10 cellular contexts compared by ENCODE assay signal in genomic region chr1:51906306-51907078, GRCh38. TPM values are rescaled to one million over a fixed set of nuclear protein-coding genes. Genes with fewer than 3 reads are reported as not detected.
DNase-seq lines count a peak whose midpoint lies in the region; ATAC-seq and TF ChIP-seq lines count a peak whose summit lies in the region.
"Had no signal": no experiment of that assay in that cellular context is flagged by ENCODE, and none has a peak within 500 bp of the region (broad histone marks: within the 10 kb centered on the region; RNA-seq: fewer than 3 reads in every experiment).

No MANE protein-coding gene starts in this region.

- H3K27me3 ChIP-seq in BE2C (no peaks in the 10 kb centered on the region), IMR-90 (ENCODE audit: control insufficient read depth, insufficient read depth, low read length) (no peaks in the 10 kb centered on the region), adipocyte (replicated peaks; ENCODE audit: control insufficient read depth, insufficient read depth, low read length) (no peaks in the 10 kb centered on the region), right atrium auricular region (no peaks in the 10 kb centered on the region), trophoblast cell (ENCODE audit: insufficient read depth, low read length) (no peaks in the 10 kb centered on the region), ovary (peaks cover 3% of the 10 kb centered on the region)

- H2AK5ac ChIP-seq in IMR-90 (ENCODE audit: low read depth, low read length) (peak overlapping the region; percentile 87), trophoblast cell (ENCODE audit: low read length) (no peak overlapping the region)

- peak overlapping the region; percentile 64 for H2BK5ac ChIP-seq in IMR-90 (ENCODE audit: low read depth, low read length, poor library complexity, severe bottlenecking)
- H2BK5ac ChIP-seq in trophoblast cell (ENCODE audit: low read depth, low read length, poor library complexity), result no peak overlapping the region

- H4K12ac ChIP-seq in trophoblast cell (ENCODE audit: low read depth, low read length), result no peak overlapping the region

- no peaks in the 10 kb centered on the region for H3K79me1 ChIP-seq in IMR-90 (ENCODE audit: low read depth in 1 of 2, low read length in 2 of 2)
- no peaks in the 10 kb centered on the region for H3K79me1 ChIP-seq in trophoblast cell (ENCODE audit: low read length)

- WGBS in IMR-90 (ENCODE audit: extremely low coverage in 2 of 2, insufficient read length in 1 of 2), 2 experiments, result no CpG with 5 or more reads among the region's 4 CpGs
- WGBS in trophoblast cell (ENCODE audit: extremely low coverage, insufficient coverage, insufficient read length), result no CpG with 5 or more reads among the region's 4 CpGs
- WGBS in ovary, 3 donors, result 37 to 62% (median 45%) methylated on average over 4 of the region's 4 CpGs

- H3K36me3 ChIP-seq in BE2C, result no peaks in the 10 kb centered on the region
- peaks cover 3% of the 10 kb centered on the region; the same call in 1 of the 2 replicates for H3K36me3 ChIP-seq in IMR-90 (ENCODE audit: control insufficient read depth, insufficient read depth, low read length)
- no peaks in the 10 kb centered on the region for H3K36me3 ChIP-seq in adipocyte (ENCODE audit: control insufficient read depth, insufficient read depth, low read length, severe bottlenecking)
- no peaks in the 10 kb centered on the region for H3K36me3 ChIP-seq in right atrium auricular region
- no peaks in the 10 kb centered on the region for H3K36me3 ChIP-seq in trophoblast cell (ENCODE audit: control insufficient read depth in 1 of 2, insufficient read depth in 2 of 2, low read length in 2 of 2)
- H3K36me3 ChIP-seq in ovary, result no peaks in the 10 kb centered on the region
- H3K36me3 ChIP-seq: tibial nerve had no signal

- BruUV-seq in IMR-90 (replicated peaks; lab: Mats Ljungman, UMichigan), result no TSS peak

- no peak for TF ChIP-seq RAD21 in IMR-90 (IDR thresholded peaks at IDR 0.05; ENCODE audit: low read length)

- H3K4me3 ChIP-seq in BE2C (ENCODE audit: low read depth, low read length) (no peak overlapping the region), IMR-90 (ENCODE audit: insufficient read depth, low read depth, low read length) (no peak overlapping the region), adipocyte (ENCODE audit: low read length) (no peak overlapping the region), right atrium auricular region (no peak overlapping the region), trophoblast cell (ENCODE audit: low read depth, low read length) (no peak overlapping the region), ovary (no peak overlapping the region)
- H3K4me3 ChIP-seq: tibial nerve had no signal

- no peaks in the 10 kb centered on the region for H4K20me1 ChIP-seq in IMR-90 (ENCODE audit: insufficient read depth, low read length)

- DNase-seq in BE2C (peak; percentile 6), IMR-90 (peak; percentile 82), adipocyte (ENCODE audit: low read depth) (peak; percentile 67), inferior parietal cortex (ENCODE audit: extremely low spot score) (peak; percentile 59), right atrium auricular region (ENCODE audit: low spot score) (no peak), trophoblast cell (no peak), ovary (no peak)
- no peak for DNase-seq in NK-92 treated with Interleukin-12 subunit alpha and Interleukin-12 subunit beta, amount 100 ng/mL, for 24 hours (lab: John Stamatoyannopoulos, UW)
- DNase-seq: DMS79 had no signal

- CTCF ChIA-PET in IMR-90 (lab: Yijun Ruan, JAX), result interaction anchor here (0.6 to 1.7 kb wide), 4 partner anchors 9 to 390 kb away, joined by 3 to 7 read pairs (median 4); partner anchors contain the start of gene KTI12

- H2AK9ac ChIP-seq in IMR-90 (replicated peaks; ENCODE audit: low read depth, low read length, poor library complexity), result peak overlapping the region; percentile 10

- H3K27ac ChIP-seq in IMR-90 (ENCODE audit: insufficient read depth, low read length), result no peak overlapping the region
- H3K27ac ChIP-seq in right atrium auricular region, result no peak overlapping the region
- no peak overlapping the region for H3K27ac ChIP-seq in trophoblast cell (ENCODE audit: low read depth, low read length)
- no peak overlapping the region for H3K27ac ChIP-seq in ovary
- H3K27ac ChIP-seq: tibial nerve had no signal

- intact Hi-C loops in IMR-90 (cut with micrococcal nuclease), result loop anchor here (5.0 kb wide), 1 partner anchor 46 kb away; no protein-coding TSS in a partner anchor
- intact Hi-C loops in ovary (cut with DNase I), result loop anchor here in 1 of 4 donors (10.0 kb wide), 1 partner anchor 88 kb away; the partner anchor contains the start of gene RAB3B

- H3K4me1 ChIP-seq in BE2C (no peaks in the 10 kb centered on the region), IMR-90 (ENCODE audit: control insufficient read depth, insufficient read depth, low read length) (peaks cover 13% of the 10 kb centered on the region), adipocyte (ENCODE audit: control insufficient read depth, insufficient read depth, low read length) (peaks cover 2% of the 10 kb centered on the region), right atrium auricular region (no peaks in the 10 kb centered on the region), trophoblast cell (ENCODE audit: control insufficient read depth in 1 of 2, insufficient read depth in 2 of 2, low read length in 2 of 2) (no peaks in the 10 kb centered on the region), ovary (ENCODE audit: insufficient read depth) (no peaks in the 10 kb centered on the region)
- H3K4me1 ChIP-seq: tibial nerve had no signal

- H3K56ac ChIP-seq in IMR-90 (ENCODE audit: extremely low read depth, insufficient read depth, low read length), result no peak overlapping the region

- H3K23ac ChIP-seq in IMR-90 (ENCODE audit: low read depth, low read length) (peak overlapping the region; percentile 37), trophoblast cell (ENCODE audit: low read length) (no peak overlapping the region)

- TF ChIP-seq CTCF in BE2C (IDR thresholded peaks at IDR 0.05; ENCODE audit: low read depth, low read length) (no peak), IMR-90 (conservative IDR thresholded peaks at IDR 0.05; ENCODE audit: low read depth, low read length) (no peak), right atrium auricular region (IDR thresholded peaks at IDR 0.05) (no peak), ovary (IDR thresholded peaks at IDR 0.05) (no peak)

- H2AFZ ChIP-seq in IMR-90 (replicated peaks; ENCODE audit: low read length, poor library complexity), result no peak overlapping the region
- H2AFZ ChIP-seq in trophoblast cell (ENCODE audit: insufficient read depth, low read length, poor library complexity), result no peak overlapping the region

- H4K8ac ChIP-seq in IMR-90 (ENCODE audit: low read depth in 2 of 2, low read length in 2 of 2), result peak overlapping the region in 1 of 2 experiments; percentile 72; a peak in 2 of 4 replicates
- no peak overlapping the region for H4K8ac ChIP-seq in trophoblast cell (ENCODE audit: low read depth, low read length)

- H4K91ac ChIP-seq in IMR-90 (ENCODE audit: insufficient read depth, low read depth, low read length) (peak overlapping the region; percentile 78), trophoblast cell (ENCODE audit: low read depth, low read length) (no peak overlapping the region)

- H2BK120ac ChIP-seq in IMR-90 (ENCODE audit: low read depth, low read length), result peak overlapping the region; percentile 91
- no peak overlapping the region for H2BK120ac ChIP-seq in trophoblast cell (ENCODE audit: insufficient read depth, low read length, poor library complexity)

- peak overlapping the region; percentile 73; the same call in 1 of the 2 replicates for H3K18ac ChIP-seq in IMR-90 (ENCODE audit: low read depth, low read length)
- H3K18ac ChIP-seq in trophoblast cell (ENCODE audit: low read length), result no peak overlapping the region

- peak overlapping the region; percentile 68 for H2BK15ac ChIP-seq in IMR-90 (ENCODE audit: low read depth, low read length)

- in situ Hi-C loops in IMR-90 (cut with MboI; ENCODE audit: low sequenced_read_pairs), result no loop called here

- H3K14ac ChIP-seq in IMR-90 (replicated peaks; ENCODE audit: low read depth, low read length) (peak overlapping the region; percentile 75), trophoblast cell (ENCODE audit: low read length) (no peak overlapping the region)

- H2BK12ac ChIP-seq in trophoblast cell (ENCODE audit: low read length), result no peak overlapping the region

- no peaks in the 10 kb centered on the region for H3K79me2 ChIP-seq in trophoblast cell (ENCODE audit: control insufficient read depth, insufficient read depth, low read length, poor library complexity)

- peak overlapping the region; percentile 74 for H2BK20ac ChIP-seq in IMR-90 (ENCODE audit: low read depth, low read length)

- no peak for TF ChIP-seq POLR2A in IMR-90 (IDR thresholded peaks at IDR 0.05; ENCODE audit: low read depth, low read length)
- TF ChIP-seq POLR2A in ovary (IDR thresholded peaks at IDR 0.05), result no peak

- TF ChIP-seq EP300 in ovary (IDR thresholded peaks at IDR 0.05), result no peak

- POLR2A ChIA-PET in IMR-90 (lab: Charles Lee; ENCODE audit: unreplicated experiment), result interaction anchor here (0.5 kb wide), 1 partner anchor 825 kb away, joined by 3 read pairs; no protein-coding TSS in a partner anchor

- peak overlapping the region; percentile 56; the same call in 1 of the 2 replicates for H4K5ac ChIP-seq in IMR-90 (ENCODE audit: low read depth, low read length)

- H3K9me1 ChIP-seq in IMR-90 (ENCODE audit: insufficient read depth, low read length), result peaks cover 14% of the 10 kb centered on the region

- no peak overlapping the region; the same call in 1 of the 2 replicates for H3K9ac ChIP-seq in IMR-90 (ENCODE audit: low read depth, low read length)
- no peak overlapping the region for H3K9ac ChIP-seq in adipocyte (ENCODE audit: low read length)
- no peak overlapping the region for H3K9ac ChIP-seq in trophoblast cell (ENCODE audit: low read length)

- H3K4me2 ChIP-seq in IMR-90 (ENCODE audit: low read depth, low read length), result no peak overlapping the region
- H3K4me2 ChIP-seq in trophoblast cell (ENCODE audit: low read length), result no peak overlapping the region

- dilution Hi-C loops in IMR-90 (cut with HindIII; ENCODE audit: low sequenced_read_pairs, unreplicated experiment), result no loop called here

- H3K9me3 ChIP-seq in BE2C, result no peaks in the 10 kb centered on the region
- H3K9me3 ChIP-seq in IMR-90 (ENCODE audit: control insufficient read depth, insufficient read depth, low read length), result no peaks in the 10 kb centered on the region
- H3K9me3 ChIP-seq in adipocyte (ENCODE audit: control insufficient read depth, low read length), result no peaks in the 10 kb centered on the region
- H3K9me3 ChIP-seq in right atrium auricular region, result no peaks in the 10 kb centered on the region
- H3K9me3 ChIP-seq in trophoblast cell (ENCODE audit: insufficient read depth, low read depth, low read length), result no peaks in the 10 kb centered on the region
- H3K9me3 ChIP-seq in ovary, result no peaks in the 10 kb centered on the region
- H3K9me3 ChIP-seq: tibial nerve had no signal

- ATAC-seq in IMR-90 (ENCODE audit: low read depth), result peak; percentile 73

- H3K4ac ChIP-seq in IMR-90 (ENCODE audit: low read depth, low read length) (peak overlapping the region; percentile 85), trophoblast cell (ENCODE audit: low read depth, low read length) (no peak overlapping the region)

RNA-seq across cellular contexts. Expression of gene NRDC, which starts 28.0 kb away (rescaled TPM):
- polyA plus RNA-seq in BE2C (2012; ENCODE audit: insufficient read depth, insufficient read length, low read depth), result 55.9 TPM
- 75.8 and 78.0 TPM in 2 replicates for total RNA-seq in IMR-90 (2012; rRNA removed)
- polyA plus RNA-seq in IMR-90 (2012; rRNA removed), result 72.3 and 84.7 TPM in 2 replicates
- 38.5 and 39.4 TPM in 2 replicates for polyA plus RNA-seq in IMR-90 (2012; cell fraction: cytosol; rRNA removed)
- polyA plus RNA-seq in IMR-90 (2012; cell fraction: nucleus; rRNA removed; ENCODE audit: low replicate concordance), result 86.8 and 152 TPM in 2 replicates
- total RNA-seq in right atrium auricular region, result 10 to 100 TPM; 67.5 to 74.6 TPM
- polyA plus RNA-seq in trophoblast cell (2013), result 109 and 113 TPM in 2 replicates
- 100 to 1,000 TPM in 3 of 7 donors, 10 to 100 TPM in 4; 55.7 to 121 (median 88.6) TPM for total RNA-seq in ovary
- 10 to 100 TPM; 46.1 to 88.3 TPM for polyA plus RNA-seq in ovary

Comparison
In these comparisons a context has a peak if more than half of its experiments do, and no peak if none do; other contexts are left out.
1. DNase-seq: peak in BE2C (single experiment), IMR-90 (single experiment), adipocyte (single experiment) and inferior parietal cortex (single experiment); none in right atrium auricular region (single experiment), trophoblast cell (0 of 2), NK-92 treated with Interleukin-12 subunit alpha and Interleukin-12 subunit beta, amount 100 ng/mL, for 24 hours (single experiment) and ovary (0 of 5).